1 cellular context compared by ENCODE assay signal in the genomic region with DNA sequence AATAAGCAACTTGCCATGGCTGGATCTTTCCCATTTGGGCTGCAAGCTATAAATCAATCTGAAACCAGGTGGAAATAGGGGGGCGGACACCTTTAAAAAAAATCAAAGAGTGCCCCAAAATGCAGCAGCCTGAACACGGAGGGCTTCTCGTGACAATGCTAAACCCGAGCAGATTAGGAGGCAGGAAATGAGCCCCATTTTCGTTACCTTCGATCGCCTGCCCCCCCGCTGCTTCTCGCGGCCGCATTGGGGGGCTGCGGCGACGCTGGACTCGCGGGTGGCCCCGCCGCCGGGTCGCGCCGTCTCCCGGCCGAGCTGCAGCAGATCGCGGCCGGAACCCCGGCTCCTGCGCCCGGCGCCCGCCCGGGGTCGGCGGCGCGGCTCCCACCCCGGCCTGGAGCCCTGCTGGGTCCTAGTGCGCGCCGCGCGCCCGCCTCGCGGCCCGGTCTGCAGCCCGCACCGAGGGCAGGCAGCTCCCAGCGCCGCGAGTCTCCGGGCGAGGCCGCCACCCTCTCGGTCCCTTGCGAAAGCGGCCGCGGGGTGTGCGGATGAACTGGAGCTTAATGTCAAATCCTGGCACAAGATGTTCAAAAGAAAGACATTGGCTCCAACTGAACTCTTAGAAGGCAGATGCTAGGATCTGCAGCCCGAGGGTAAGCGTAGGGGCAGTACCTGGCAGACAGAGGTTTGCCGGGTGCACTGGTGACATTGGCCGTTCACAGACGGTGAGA.
TF ChIP-seq lines count a peak whose summit lies in the region.

No MANE protein-coding gene starts in this region.

TF ChIP-seq in GM12878, 131 proteins besides CTCF, POLR2A, EP300 and RAD21 (continued from another document):
- TF ChIP-seq, protein P1, sequence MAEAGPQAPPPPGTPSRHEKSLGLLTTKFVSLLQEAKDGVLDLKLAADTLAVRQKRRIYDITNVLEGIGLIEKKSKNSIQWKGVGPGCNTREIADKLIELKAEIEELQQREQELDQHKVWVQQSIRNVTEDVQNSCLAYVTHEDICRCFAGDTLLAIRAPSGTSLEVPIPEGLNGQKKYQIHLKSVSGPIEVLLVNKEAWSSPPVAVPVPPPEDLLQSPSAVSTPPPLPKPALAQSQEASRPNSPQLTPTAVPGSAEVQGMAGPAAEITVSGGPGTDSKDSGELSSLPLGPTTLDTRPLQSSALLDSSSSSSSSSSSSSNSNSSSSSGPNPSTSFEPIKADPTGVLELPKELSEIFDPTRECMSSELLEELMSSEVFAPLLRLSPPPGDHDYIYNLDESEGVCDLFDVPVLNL (IDR thresholded peaks at IDR 0.05; ENCODE audit: low read depth, low read length): no peak
